In the genomic region with DNA sequence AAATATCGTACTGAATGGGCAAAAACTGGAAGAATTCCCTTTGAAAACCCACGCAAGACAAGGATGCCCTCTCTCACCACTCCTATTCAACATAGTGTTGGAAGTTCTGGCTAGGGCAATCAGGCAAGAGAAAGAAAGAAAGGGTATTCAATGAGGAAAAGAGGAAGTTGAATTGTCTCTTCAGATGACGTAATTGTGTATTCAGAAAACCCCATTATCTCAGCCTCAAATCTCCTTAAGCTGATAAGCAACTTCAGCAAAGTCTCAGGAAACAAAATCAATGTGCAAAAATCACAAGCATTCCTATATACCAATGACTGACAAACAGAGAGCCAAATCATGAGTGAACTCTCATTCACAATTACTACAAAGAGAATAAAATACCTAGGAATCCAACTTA, we compare ENCODE assay signal across 1 cellular context.
TF ChIP-seq lines count a peak whose summit lies in the region.
"Not testable (repeated sequence)": the region's sequence is repeated elsewhere in the genome, so short reads cannot be mapped to it uniquely, and the experiment has no call there.

No MANE protein-coding gene starts in this region.

TF ChIP-seq in K562, 482 proteins besides CTCF, POLR2A, EP300 and RAD21 (continued from another document):
- TF ChIP-seq, protein P1, sequence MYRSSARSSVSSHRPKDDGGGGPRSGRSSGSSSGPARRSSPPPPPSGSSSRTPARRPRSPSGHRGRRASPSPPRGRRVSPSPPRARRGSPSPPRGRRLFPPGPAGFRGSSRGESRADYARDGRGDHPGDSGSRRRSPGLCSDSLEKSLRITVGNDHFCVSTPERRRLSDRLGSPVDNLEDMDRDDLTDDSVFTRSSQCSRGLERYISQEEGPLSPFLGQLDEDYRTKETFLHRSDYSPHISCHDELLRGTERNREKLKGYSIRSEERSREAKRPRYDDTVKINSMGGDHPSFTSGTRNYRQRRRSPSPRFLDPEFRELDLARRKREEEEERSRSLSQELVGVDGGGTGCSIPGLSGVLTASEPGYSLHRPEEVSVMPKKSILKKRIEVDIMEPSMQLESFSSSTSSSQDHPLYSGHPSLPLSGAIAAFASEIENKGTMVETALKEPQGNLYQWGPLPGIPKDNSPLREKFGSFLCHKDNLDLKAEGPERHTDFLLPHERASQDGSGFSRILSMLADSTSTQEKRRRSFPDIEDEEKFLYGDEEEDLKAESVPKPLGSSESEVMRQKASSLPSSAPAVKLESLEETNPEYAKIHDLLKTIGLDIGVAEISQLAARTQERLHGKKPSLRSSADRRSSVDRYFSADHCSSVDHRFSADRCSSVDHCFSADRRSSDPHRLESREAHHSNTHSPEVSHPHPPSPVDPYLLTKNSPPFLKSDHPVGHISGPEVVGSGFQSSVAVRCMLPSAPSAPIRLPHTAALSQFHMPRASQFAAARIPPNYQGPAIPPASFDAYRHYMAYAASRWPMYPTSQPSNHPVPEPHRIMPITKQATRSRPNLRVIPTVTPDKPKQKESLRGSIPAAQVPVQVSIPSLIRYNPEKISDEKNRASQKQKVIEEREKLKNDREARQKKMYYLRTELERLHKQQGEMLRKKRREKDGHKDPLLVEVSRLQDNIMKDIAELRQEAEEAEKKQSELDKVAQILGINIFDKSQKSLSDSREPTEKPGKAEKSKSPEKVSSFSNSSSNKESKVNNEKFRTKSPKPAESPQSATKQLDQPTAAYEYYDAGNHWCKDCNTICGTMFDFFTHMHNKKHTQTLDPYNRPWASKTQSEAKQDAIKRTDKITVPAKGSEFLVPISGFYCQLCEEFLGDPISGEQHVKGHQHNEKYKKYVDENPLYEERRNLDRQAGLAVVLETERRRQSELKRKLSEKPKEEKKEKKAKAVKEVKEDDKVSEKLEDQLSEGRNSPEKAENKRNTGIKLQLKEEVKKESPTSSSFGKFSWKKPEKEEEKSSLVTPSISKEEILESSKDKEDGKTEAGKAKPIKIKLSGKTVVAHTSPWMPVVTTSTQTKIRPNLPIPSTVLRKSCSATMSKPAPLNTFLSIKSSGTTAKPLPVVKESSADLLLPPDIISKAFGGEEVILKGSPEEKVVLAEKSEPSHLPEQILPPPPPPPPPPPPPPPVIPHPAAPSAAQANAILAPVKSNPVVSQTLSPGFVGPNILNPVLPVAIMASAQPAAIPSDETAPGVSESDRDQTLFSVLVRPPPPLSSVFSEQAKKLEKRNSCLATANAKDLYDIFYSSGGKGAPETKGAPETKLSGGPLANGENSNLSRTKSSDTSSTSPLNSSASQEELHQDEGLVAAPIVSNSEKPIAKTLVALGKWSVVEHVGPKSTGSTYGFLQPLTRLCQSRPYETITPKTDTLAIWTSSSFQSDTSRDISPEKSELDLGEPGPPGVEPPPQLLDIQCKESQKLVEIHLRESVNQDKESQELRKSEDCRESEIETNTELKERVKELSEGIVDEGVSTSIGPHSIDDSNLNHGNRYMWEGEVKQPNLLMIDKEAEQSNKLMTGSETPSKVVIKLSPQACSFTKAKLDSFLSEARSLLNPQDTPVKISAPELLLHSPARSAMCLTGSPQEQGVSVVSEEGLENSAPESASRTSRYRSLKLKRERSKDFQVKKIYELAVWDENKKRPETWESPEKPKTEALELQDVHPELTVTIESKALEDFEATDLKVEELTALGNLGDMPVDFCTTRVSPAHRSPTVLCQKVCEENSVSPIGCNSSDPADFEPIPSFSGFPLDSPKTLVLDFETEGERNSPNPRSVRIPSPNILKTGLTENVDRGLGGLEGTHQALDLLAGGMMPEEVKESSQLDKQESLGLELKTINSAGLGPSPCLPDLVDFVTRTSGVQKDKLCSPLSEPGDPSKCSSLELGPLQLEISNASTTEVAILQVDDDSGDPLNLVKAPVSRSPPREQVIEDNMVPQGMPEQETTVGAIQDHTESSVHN (IDR thresholded peaks at IDR 0.05; ENCODE audit: borderline replicate concordance in 1 of 2, low read depth in 1 of 2): peak in 1 of 2 experiments; percentile 16; a peak in 1 of 4 replicates
- TF ChIP-seq DPF2 (IDR thresholded peaks at IDR 0.05): peak; percentile 78
- 0 out of 2 replicates have a peak, but pooled peaks have one; percentile 29 for TF ChIP-seq GABPA (tag; conservative IDR thresholded peaks at IDR 0.05; ENCODE audit: low read depth)
- peak; percentile 60; the same call in 1 of the 2 replicates for TF ChIP-seq SPI1 (IDR thresholded peaks at IDR 0.05; ENCODE audit: borderline replicate concordance, low read depth, low read length)
- TF ChIP-seq, protein P2, sequence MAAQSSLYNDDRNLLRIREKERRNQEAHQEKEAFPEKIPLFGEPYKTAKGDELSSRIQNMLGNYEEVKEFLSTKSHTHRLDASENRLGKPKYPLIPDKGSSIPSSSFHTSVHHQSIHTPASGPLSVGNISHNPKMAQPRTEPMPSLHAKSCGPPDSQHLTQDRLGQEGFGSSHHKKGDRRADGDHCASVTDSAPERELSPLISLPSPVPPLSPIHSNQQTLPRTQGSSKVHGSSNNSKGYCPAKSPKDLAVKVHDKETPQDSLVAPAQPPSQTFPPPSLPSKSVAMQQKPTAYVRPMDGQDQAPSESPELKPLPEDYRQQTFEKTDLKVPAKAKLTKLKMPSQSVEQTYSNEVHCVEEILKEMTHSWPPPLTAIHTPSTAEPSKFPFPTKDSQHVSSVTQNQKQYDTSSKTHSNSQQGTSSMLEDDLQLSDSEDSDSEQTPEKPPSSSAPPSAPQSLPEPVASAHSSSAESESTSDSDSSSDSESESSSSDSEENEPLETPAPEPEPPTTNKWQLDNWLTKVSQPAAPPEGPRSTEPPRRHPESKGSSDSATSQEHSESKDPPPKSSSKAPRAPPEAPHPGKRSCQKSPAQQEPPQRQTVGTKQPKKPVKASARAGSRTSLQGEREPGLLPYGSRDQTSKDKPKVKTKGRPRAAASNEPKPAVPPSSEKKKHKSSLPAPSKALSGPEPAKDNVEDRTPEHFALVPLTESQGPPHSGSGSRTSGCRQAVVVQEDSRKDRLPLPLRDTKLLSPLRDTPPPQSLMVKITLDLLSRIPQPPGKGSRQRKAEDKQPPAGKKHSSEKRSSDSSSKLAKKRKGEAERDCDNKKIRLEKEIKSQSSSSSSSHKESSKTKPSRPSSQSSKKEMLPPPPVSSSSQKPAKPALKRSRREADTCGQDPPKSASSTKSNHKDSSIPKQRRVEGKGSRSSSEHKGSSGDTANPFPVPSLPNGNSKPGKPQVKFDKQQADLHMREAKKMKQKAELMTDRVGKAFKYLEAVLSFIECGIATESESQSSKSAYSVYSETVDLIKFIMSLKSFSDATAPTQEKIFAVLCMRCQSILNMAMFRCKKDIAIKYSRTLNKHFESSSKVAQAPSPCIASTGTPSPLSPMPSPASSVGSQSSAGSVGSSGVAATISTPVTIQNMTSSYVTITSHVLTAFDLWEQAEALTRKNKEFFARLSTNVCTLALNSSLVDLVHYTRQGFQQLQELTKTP (IDR thresholded peaks at IDR 0.05; ENCODE audit: low read depth in 1 of 2, partially characterized antibody in 2 of 2): peak in 1 of 2 experiments; percentile 37
- not testable (repeated sequence) for TF ChIP-seq ATF1 (CRISPR knock-in tag; IDR thresholded peaks at IDR 0.05); JUN (CRISPR knock-in tag; IDR thresholded peaks at IDR 0.05; ENCODE audit: borderline replicate concordance)
- TF ChIP-seq ATF1 (tag; IDR thresholded peaks at IDR 0.05): 0 out of 2 replicates have a peak, but pooled peaks have one; percentile 54
- peak; percentile 88 for TF ChIP-seq SOX6 (IDR thresholded peaks at IDR 0.05)
- peak; percentile 54; the same call in 1 of the 2 replicates for TF ChIP-seq SMARCC2 (IDR thresholded peaks at IDR 0.05; ENCODE audit: low read depth)
- TF ChIP-seq, protein P3, sequence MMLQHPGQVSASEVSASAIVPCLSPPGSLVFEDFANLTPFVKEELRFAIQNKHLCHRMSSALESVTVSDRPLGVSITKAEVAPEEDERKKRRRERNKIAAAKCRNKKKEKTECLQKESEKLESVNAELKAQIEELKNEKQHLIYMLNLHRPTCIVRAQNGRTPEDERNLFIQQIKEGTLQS (IDR thresholded peaks at IDR 0.05): peak; percentile 96
- TF ChIP-seq, protein P3 (CRISPR knock-in tag; conservative IDR thresholded peaks at IDR 0.05): not testable (repeated sequence)
- peak; percentile 49; the same call in 1 of the 2 replicates for TF ChIP-seq CXXC5 (CRISPR knock-in tag; IDR thresholded peaks at IDR 0.05)
- peak; percentile 77 for TF ChIP-seq JUND (IDR thresholded peaks at IDR 0.05; ENCODE audit: borderline replicate concordance, low read depth, low read length)
- TF ChIP-seq JUND (tag; IDR thresholded peaks at IDR 0.05; ENCODE audit: borderline replicate concordance, low read depth, low read length): peak; percentile 88
- TF ChIP-seq ARID1B (IDR thresholded peaks at IDR 0.05): peak; percentile 79
- peak; percentile 96; the same call in 1 of the 2 replicates for TF ChIP-seq SMARCE1 (IDR thresholded peaks at IDR 0.05)
- peak; percentile 68; the same call in 1 of the 2 replicates for TF ChIP-seq JUN (IDR thresholded peaks at IDR 0.05; ENCODE audit: borderline replicate concordance, low read depth, low read length)
- TF ChIP-seq CTBP1 (IDR thresholded peaks at IDR 0.05; ENCODE audit: borderline replicate concordance): peak; percentile 65; the same call in 1 of the 2 replicates
- peak; percentile 99 for TF ChIP-seq ATF7 (IDR thresholded peaks at IDR 0.05)
- TF ChIP-seq TRIM24 (IDR thresholded peaks at IDR 0.05): peak; percentile 63 to 81; a peak in 3 of 4 replicates
